ENCODE assay signal across 1 cellular context in genomic region chr9:95177617-95178016, GRCh38.
TF ChIP-seq lines count a peak whose summit lies in the region.

No MANE protein-coding gene starts in this region.

TF ChIP-seq in H1, 55 proteins besides CTCF, POLR2A, EP300 and RAD21:
- no peak for TF ChIP-seq YY1 (IDR thresholded peaks at IDR 0.05; ENCODE audit: low read depth, low read length)
- TF ChIP-seq JUND (IDR thresholded peaks at IDR 0.05; ENCODE audit: low read length) = no peak
- TF ChIP-seq JUN (IDR thresholded peaks at IDR 0.05; ENCODE audit: low read depth, low read length) = no peak
- no peak for TF ChIP-seq SP2 (IDR thresholded peaks at IDR 0.05; ENCODE audit: low read length)
- TF ChIP-seq CHD1 (IDR thresholded peaks at IDR 0.05; ENCODE audit: low read depth, low read length) = no peak
- TF ChIP-seq RFX5 (IDR thresholded peaks at IDR 0.05; ENCODE audit: borderline replicate concordance, low read depth, low read length) = no peak
- no peak for TF ChIP-seq TBP (IDR thresholded peaks at IDR 0.05; ENCODE audit: low read depth, low read length)
